In the genomic region with DNA sequence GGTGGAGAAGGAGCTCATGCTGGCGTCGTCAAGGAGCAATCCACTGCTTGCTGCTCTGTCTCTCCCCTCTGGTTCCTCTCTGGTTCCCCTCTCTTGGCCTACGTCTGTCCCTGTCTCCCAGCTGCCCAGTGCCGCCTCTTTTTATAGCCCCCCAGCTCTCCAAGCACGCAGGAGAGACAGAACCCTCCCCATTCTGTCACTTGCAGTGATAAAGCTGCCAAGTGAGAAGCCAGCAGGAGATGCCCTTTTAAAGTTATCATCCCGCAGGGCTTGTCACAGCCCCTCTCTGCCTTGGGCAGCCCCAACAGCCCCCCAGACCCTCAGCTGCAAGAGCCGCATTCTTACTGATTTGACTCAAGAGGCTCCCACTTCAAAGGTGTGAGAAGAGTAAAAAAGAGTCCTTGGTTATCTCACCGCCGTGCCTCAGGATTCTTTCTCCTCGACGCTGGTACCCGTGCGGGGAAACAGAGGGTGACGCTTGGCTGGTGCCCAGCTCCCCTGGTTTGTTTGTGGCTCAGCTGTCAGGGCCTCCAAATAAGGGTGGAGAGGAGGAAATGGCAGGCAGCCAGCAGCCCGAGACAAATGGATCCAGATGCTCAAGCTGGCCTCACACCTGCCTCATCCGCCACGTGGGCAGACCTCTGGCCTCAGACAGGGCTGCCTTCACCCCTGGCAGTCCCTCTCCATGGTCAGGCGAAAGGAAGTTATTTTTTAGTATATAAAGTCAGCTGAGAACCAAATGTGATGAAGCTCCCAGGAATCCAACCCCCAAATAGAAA, we compare ENCODE assay signal across 15 cellular contexts. TPM values are rescaled to one million over a fixed set of nuclear protein-coding genes. Genes with fewer than 3 reads are reported as not detected.
A peak's percentile ranks its signal among the peaks of the same experiment; 100 is the strongest.
DNase-seq lines count a peak whose midpoint lies in the region; ATAC-seq and TF ChIP-seq lines count a peak whose summit lies in the region.
"Had no signal": no experiment of that assay in that cellular context is flagged by ENCODE, and none has a peak within 500 bp of the region (broad histone marks: within the 10 kb centered on the region; RNA-seq: fewer than 3 reads in every experiment).

A gene (minus strand): TSS at position 117 of the 779 bp plus-strand sequence. CDS start 99 bp downstream, at position 18.

- H3K27me3 ChIP-seq in BLaER1 treated with 17β-estradiol and CSF1 and Interleukin-3, amounts not matched to agents 10 nM and 100 nM = no peaks in the 10 kb centered on the region
- H3K27me3 ChIP-seq in cardiac muscle cell (no peaks in the 10 kb centered on the region), esophagus muscularis mucosa (peaks cover 0 to 5% (median 0%) of the 10 kb centered on the region in 4 donors)
- H3K27me3 ChIP-seq: adrenal gland had no signal

- intact Hi-C loops in esophagus muscularis mucosa (cut with DNase I) = no loop called here

- H3K36me3 Mint-ChIP-seq in T-helper 17 cell (ENCODE audit: low read depth) = peaks cover 7% of the 10 kb centered on the region
- H3K36me3 Mint-ChIP-seq in effector memory CD8-positive, alpha-beta T cell (ENCODE audit: insufficient read depth) = peaks cover 4% of the 10 kb centered on the region

- TF ChIP-seq POLR2A in esophagus muscularis mucosa (IDR thresholded peaks at IDR 0.05; ENCODE audit: low read depth) = no peak

- H3K4me1 ChIP-seq in BLaER1 treated with 17β-estradiol and CSF1 and Interleukin-3, amounts not matched to agents 10 nM and 100 nM = peaks cover 37 to 97% (median 89%) of the 10 kb centered on the region in 10 experiments
- H3K4me1 ChIP-seq in cardiac muscle cell (ENCODE audit: low read depth) (peaks cover 16% of the 10 kb centered on the region), esophagus muscularis mucosa (peaks cover 5 to 9% (median 6%) of the 10 kb centered on the region in 4 donors)

- H3K9ac ChIP-seq in BLaER1 treated with 17β-estradiol and CSF1 and Interleukin-3, amounts not matched to agents 10 nM and 100 nM = peak within 1 kb of the TSS in 2 of 11 experiments; percentile 4 to 15; a peak in 1 of 22 replicates

- H3K4me3 Mint-ChIP-seq in T-helper 17 cell = no peak within 1 kb of the TSS
- H3K4me3 Mint-ChIP-seq in effector memory CD8-positive, alpha-beta T cell = no peak within 1 kb of the TSS

- peaks cover 10 to 44% (median 22%) of the 10 kb centered on the region in 11 experiments for H3K36me3 ChIP-seq in BLaER1 treated with 17β-estradiol and CSF1 and Interleukin-3, amounts not matched to agents 10 nM and 100 nM
- H3K36me3 ChIP-seq in cardiac muscle cell (peaks cover 4% of the 10 kb centered on the region), esophagus muscularis mucosa (peaks cover 9 to 47% (median 31%) of the 10 kb centered on the region in 4 donors)

- H3K4me1 Mint-ChIP-seq in T-helper 17 cell = peaks cover 6% of the 10 kb centered on the region
- peaks cover 0 to 4% of the 10 kb centered on the region in 2 donors for H3K4me1 Mint-ChIP-seq in effector memory CD8-positive, alpha-beta T cell (ENCODE audit: low read depth in 2 of 2)

- H3K4me3 ChIP-seq in BLaER1 treated with 17β-estradiol and CSF1 and Interleukin-3, amounts not matched to agents 10 nM and 100 nM = no peak within 1 kb of the TSS
- H3K4me3 ChIP-seq in cardiac muscle cell (no peak within 1 kb of the TSS), esophagus muscularis mucosa (no peak within 1 kb of the TSS)
- H3K4me3 ChIP-seq: adrenal gland, thoracic aorta had no signal

- TF ChIP-seq CTCF in cardiac muscle cell (IDR thresholded peaks at IDR 0.05; ENCODE audit: low read depth, low read length) (no peak), esophagus muscularis mucosa (IDR thresholded peaks at IDR 0.05) (no peak)

- H4K20me1 ChIP-seq in BLaER1 treated with 17β-estradiol and CSF1 and Interleukin-3, amounts not matched to agents 10 nM and 100 nM = peaks cover 0 to 74% (median 19%) of the 10 kb centered on the region in 11 experiments; a peak in 15 of 22 replicates

- peaks cover 24% of the 10 kb centered on the region for H3K27me3 Mint-ChIP-seq in T-helper 17 cell
- H3K27me3 Mint-ChIP-seq in effector memory CD8-positive, alpha-beta T cell = peaks cover 9 to 18% of the 10 kb centered on the region in 2 donors

- TF ChIP-seq EP300 in esophagus muscularis mucosa (IDR thresholded peaks at IDR 0.05) = no peak

- no peak within 1 kb of the TSS for H3K27ac Mint-ChIP-seq in T-helper 17 cell
- no peak within 1 kb of the TSS for H3K27ac Mint-ChIP-seq in effector memory CD8-positive, alpha-beta T cell

- H3K27ac ChIP-seq in BLaER1 treated with 17β-estradiol and CSF1 and Interleukin-3, amounts not matched to agents 10 nM and 100 nM = peak within 1 kb of the TSS in 2 of 11 experiments; percentile 6 to 18; a peak in 2 of 22 replicates
- H3K27ac ChIP-seq in cardiac muscle cell (peak within 1 kb of the TSS; percentile 55), esophagus muscularis mucosa (replicated peaks in 1 of 4) (no peak within 1 kb of the TSS)
- H3K27ac ChIP-seq: adrenal gland, thoracic aorta had no signal

- H3K4me2 ChIP-seq in BLaER1 treated with 17β-estradiol and CSF1 and Interleukin-3, amounts not matched to agents 10 nM and 100 nM = peak within 1 kb of the TSS in 10 of 11 experiments; percentile 26 to 87 (median 72); a peak in 19 of 22 replicates

- DNase-seq in NAMALWA (ENCODE audit: low spot score) = peak; percentile 93
- peak; percentile 96 for DNase-seq in NCI-H510A treated with DMSO at 0.1 percent for 48 hours (lab: John Stamatoyannopoulos, UW)
- DNase-seq in cardiac muscle cell (ENCODE audit: low read depth in 1 of 2, low spot score in 1 of 2) = peak in 1 of 2 donors; percentile 79
- no peak for DNase-seq in T-helper 17 cell
- DNase-seq in stimulated activated CD4-positive, alpha-beta T cell treated with anti-CD3 and anti-CD28 coated beads, Interleukin-4, amount 100 ng/mL, for 1 hour = no peak
- DNase-seq in effector memory CD8-positive, alpha-beta T cell = no peak
- DNase-seq in esophagus muscularis mucosa (ENCODE audit: extremely low spot score) = no peak
- DNase-seq: effector memory CD4-positive, alpha-beta T cell; hypothalamus; mesenchymal stem cell; NK-92 treated with Interleukin-12 subunit alpha and Interleukin-12 subunit beta, amount 100 ng/mL, for 24 hours had no signal

- H3K9me3 Mint-ChIP-seq in effector memory CD8-positive, alpha-beta T cell = no peaks in the 10 kb centered on the region

- H3K9me3 ChIP-seq in BLaER1 treated with 17β-estradiol and CSF1 and Interleukin-3, amounts not matched to agents 10 nM and 100 nM (replicated peaks in 1 of 11) = no peaks in the 10 kb centered on the region
- no peaks in the 10 kb centered on the region for H3K9me3 ChIP-seq in cardiac muscle cell (ENCODE audit: low read depth)
- H3K9me3 ChIP-seq in T-helper 17 cell (ENCODE audit: control insufficient read depth, low read length, poor library complexity, severe bottlenecking) = no peaks in the 10 kb centered on the region
- H3K9me3 ChIP-seq in esophagus muscularis mucosa = no peaks in the 10 kb centered on the region
- H3K9me3 ChIP-seq: adrenal gland, thoracic aorta had no signal

- 48% methylated on average over 16 of the region's 18 CpGs for WGBS in esophagus muscularis mucosa

- no peak for ATAC-seq in T-helper 17 cell
- no peak for ATAC-seq in effector memory CD8-positive, alpha-beta T cell (replicated peaks)

RNA-seq across cellular contexts. Expression of the gene that starts here (rescaled TPM):
- total RNA-seq in cardiac muscle cell (57.5 and 331 TPM in 2 replicates), T-helper 17 cell (not detected), esophagus muscularis mucosa (1 to 10 TPM in 1 of 4 donors, not detected in 3; 1.7 TPM)
- polyA plus RNA-seq in cardiac muscle cell = 90.0 and 601 TPM in 2 replicates
- total RNA-seq: activated CD8-positive, alpha-beta memory T cell treated with anti-CD3 and anti-CD28 coated beads for 36 hours; adrenal gland; thoracic aorta had no signal

Comparison
In these comparisons a context has a peak if more than half of its experiments do, and no peak if none do; other contexts are left out.
1. RNA of the gene that starts here (total RNA-seq): 57.5 to 331 TPM in cardiac muscle cell; 1.7 TPM in esophagus muscularis mucosa and not detected in T-helper 17 cell; every median in the first group is over 10 times any median in the second.
2. DNase-seq: peak in NAMALWA (single experiment) and NCI-H510A treated with DMSO at 0.1 percent for 48 hours (single experiment); none in T-helper 17 cell (0 of 3), stimulated activated CD4-positive, alpha-beta T cell treated with anti-CD3 and anti-CD28 coated beads, Interleukin-4, amount 100 ng/mL, for 1 hour (single experiment), effector memory CD8-positive, alpha-beta T cell (0 of 3) and esophagus muscularis mucosa (single experiment).